ENCODE assay signal across 8 cellular contexts in the genomic region with DNA sequence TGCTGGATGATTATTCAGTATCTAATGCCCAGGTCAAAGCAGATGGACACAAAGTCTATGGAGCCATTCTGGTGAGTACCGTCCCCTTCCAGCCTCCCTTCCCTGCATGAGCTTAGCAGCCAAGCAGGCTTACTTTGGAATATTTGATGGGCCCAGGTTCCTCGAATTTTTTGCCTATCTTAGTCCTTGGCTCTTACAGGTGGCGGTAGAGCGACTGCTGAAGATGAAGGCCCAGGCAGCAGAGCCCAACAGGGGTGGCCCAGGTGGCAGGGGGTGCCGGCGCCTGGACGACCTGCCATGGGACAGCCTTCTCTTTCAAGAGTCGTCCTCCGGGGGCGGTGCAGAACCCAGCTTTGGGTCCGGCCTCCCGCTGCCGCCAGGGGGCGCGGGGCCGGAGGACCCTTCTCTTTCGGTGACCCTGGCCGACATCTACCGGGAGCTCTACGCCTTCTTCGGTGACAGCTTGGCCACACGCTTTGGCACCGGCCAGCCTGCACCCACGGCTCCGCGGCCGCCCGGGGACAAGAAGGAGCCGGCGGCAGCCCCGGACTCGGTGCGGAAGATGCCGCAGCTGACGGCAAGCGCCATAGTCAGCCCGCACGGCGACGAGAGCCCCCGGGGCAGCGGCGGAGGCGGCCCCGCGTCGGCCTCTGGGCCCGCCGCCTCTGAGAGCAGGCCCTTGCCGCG. TPM values are rescaled to one million over a fixed set of nuclear protein-coding genes. Genes with fewer than 3 reads are reported as not detected.
DNase-seq lines count a peak whose midpoint lies in the region; ATAC-seq and TF ChIP-seq lines count a peak whose summit lies in the region.

No MANE protein-coding gene starts in this region.

- H3K9me3 ChIP-seq in thoracic aorta, result no peaks in the 10 kb centered on the region

- H3K4me3 ChIP-seq in HFF-Myc (replicated peaks; ENCODE audit: low read depth, low read length) (peak overlapping the region; percentile 84), thoracic aorta (peak overlapping the region; percentile 82)

- peak; percentile 78 for ATAC-seq in thoracic aorta (ENCODE audit: insufficient number of reproducible peaks, low FRiP score, low read depth)

- H3K27me3 ChIP-seq in thoracic aorta (replicated peaks; ENCODE audit: insufficient read depth), result no peaks in the 10 kb centered on the region

- no peaks in the 10 kb centered on the region for H3K9me3 Mint-ChIP-seq in activated naive CD8-positive, alpha-beta T cell treated with anti-CD3 and anti-CD28 coated beads for 36 hours
- H3K9me3 Mint-ChIP-seq in glutamatergic neuron (ENCODE audit: unreplicated experiment) (peaks cover 2% of the 10 kb centered on the region), osteocyte (ENCODE audit: unreplicated experiment) (no peaks in the 10 kb centered on the region)

- peaks cover 13 to 43% of the 10 kb centered on the region in 2 donors for H3K4me1 ChIP-seq in thoracic aorta (ENCODE audit: control insufficient read depth in 1 of 2, low read depth in 2 of 2)

- H3K27ac Mint-ChIP-seq in activated naive CD8-positive, alpha-beta T cell treated with anti-CD3 and anti-CD28 coated beads for 36 hours, result peak overlapping the region; percentile 88
- H3K27ac Mint-ChIP-seq in glutamatergic neuron (ENCODE audit: unreplicated experiment) (peak overlapping the region; percentile 82), osteocyte (ENCODE audit: unreplicated experiment) (peak overlapping the region; percentile 82)

- TF ChIP-seq CTCF in HFF-Myc (IDR thresholded peaks at IDR 0.05; ENCODE audit: low read depth, low read length, missing control alignments) (peak; percentile 98), glutamatergic neuron (IDR thresholded peaks at IDR 0.05; ENCODE audit: partially characterized antibody, unreplicated experiment) (peak; percentile 98), osteocyte (IDR thresholded peaks at IDR 0.05) (peak; percentile 92), thoracic aorta (IDR thresholded peaks at IDR 0.05) (peak; percentile 92)

- peaks cover 6% of the 10 kb centered on the region for H3K36me3 ChIP-seq in thoracic aorta

- no peaks in the 10 kb centered on the region for H3K27me3 Mint-ChIP-seq in activated naive CD8-positive, alpha-beta T cell treated with anti-CD3 and anti-CD28 coated beads for 36 hours
- H3K27me3 Mint-ChIP-seq in glutamatergic neuron (ENCODE audit: unreplicated experiment) (peaks cover 2% of the 10 kb centered on the region), osteocyte (ENCODE audit: unreplicated experiment) (no peaks in the 10 kb centered on the region)

- peaks cover 33% of the 10 kb centered on the region for H3K4me1 Mint-ChIP-seq in activated naive CD8-positive, alpha-beta T cell treated with anti-CD3 and anti-CD28 coated beads for 36 hours
- peaks cover 4% of the 10 kb centered on the region for H3K4me1 Mint-ChIP-seq in glutamatergic neuron (ENCODE audit: low read depth, unreplicated experiment)
- peaks cover 42% of the 10 kb centered on the region for H3K4me1 Mint-ChIP-seq in osteocyte (ENCODE audit: unreplicated experiment)

- DNase-seq in GM04504 (ENCODE audit: low read depth) (peak; percentile 69), HFF-Myc (ENCODE audit: extremely low read depth, low read depth) (no peak), NAMALWA (ENCODE audit: low spot score) (peak; percentile 94), SKM-1 treated with dmso at 0.1 percent for 144 hours (lab: John Stamatoyannopoulos, UW; ENCODE audit: unreplicated experiment) (peak; percentile 87), glutamatergic neuron (peak; percentile 92), osteocyte (ENCODE audit: extremely low spot score, unreplicated experiment) (peak; percentile 95), thoracic aorta (ENCODE audit: low spot score) (peak; percentile 66)
- DNase-seq in activated naive CD8-positive, alpha-beta T cell treated with anti-CD3 and anti-CD28 coated beads for 36 hours, result peak; percentile 87

- peaks cover 30% of the 10 kb centered on the region for H3K36me3 Mint-ChIP-seq in activated naive CD8-positive, alpha-beta T cell treated with anti-CD3 and anti-CD28 coated beads for 36 hours
- H3K36me3 Mint-ChIP-seq in glutamatergic neuron (ENCODE audit: unreplicated experiment) (no peaks in the 10 kb centered on the region), osteocyte (ENCODE audit: unreplicated experiment) (peaks cover 8% of the 10 kb centered on the region)

- peak overlapping the region; percentile 81 for H3K4me3 Mint-ChIP-seq in activated naive CD8-positive, alpha-beta T cell treated with anti-CD3 and anti-CD28 coated beads for 36 hours
- H3K4me3 Mint-ChIP-seq in glutamatergic neuron (ENCODE audit: unreplicated experiment), result peak overlapping the region; percentile 79
- H3K4me3 Mint-ChIP-seq in osteocyte (ENCODE audit: unreplicated experiment), result peak overlapping the region; percentile 78

- peak overlapping the region; percentile 95 to 96 for H3K27ac ChIP-seq in thoracic aorta

RNA-seq across cellular contexts. Expression of gene TMEM179B, which starts 0.7 kb away (rescaled TPM):
- total RNA-seq in activated naive CD8-positive, alpha-beta T cell treated with anti-CD3 and anti-CD28 coated beads for 36 hours, result 10 to 100 TPM; 30.7 to 34.3 TPM
- 28.2 TPM for total RNA-seq in glutamatergic neuron (ENCODE audit: unreplicated experiment)
- total RNA-seq in osteocyte, result 46.7 and 47.7 TPM in 2 replicates
- total RNA-seq in thoracic aorta, result 10 to 100 TPM; 45.6 to 70.8 TPM

RNA-seq across cellular contexts. Expression of gene TMEM223, which starts 5.3 kb away (rescaled TPM):
- total RNA-seq in activated naive CD8-positive, alpha-beta T cell treated with anti-CD3 and anti-CD28 coated beads for 36 hours, result 1 to 10 TPM; 9.4 to 10.0 TPM
- 17.4 TPM for total RNA-seq in glutamatergic neuron (ENCODE audit: unreplicated experiment)
- total RNA-seq in osteocyte, result 14.5 and 15.2 TPM in 2 replicates
- 10 to 100 TPM; 11.1 to 30.2 TPM for total RNA-seq in thoracic aorta

RNA-seq across cellular contexts. Expression of gene TAF6L, which starts 15.3 kb away (rescaled TPM):
- 10 to 100 TPM; 22.0 to 22.1 TPM for total RNA-seq in activated naive CD8-positive, alpha-beta T cell treated with anti-CD3 and anti-CD28 coated beads for 36 hours
- total RNA-seq in glutamatergic neuron (ENCODE audit: unreplicated experiment) (39.4 TPM), osteocyte (40.8 and 42.8 TPM in 2 replicates), thoracic aorta (10 to 100 TPM; 18.5 to 22.2 TPM)

RNA-seq across cellular contexts. Expression of gene NXF1, which starts 18.8 kb away (rescaled TPM):
- 100 to 1,000 TPM; 107 to 111 TPM for total RNA-seq in activated naive CD8-positive, alpha-beta T cell treated with anti-CD3 and anti-CD28 coated beads for 36 hours
- total RNA-seq in glutamatergic neuron (ENCODE audit: unreplicated experiment), result 104 TPM
- 92.4 and 97.5 TPM in 2 replicates for total RNA-seq in osteocyte
- 100 to 1,000 TPM in 1 of 2 donors, 10 to 100 TPM in 1; 82.9 to 109 TPM for total RNA-seq in thoracic aorta

RNA-seq across cellular contexts. Expression of gene POLR2G, which starts 25.1 kb away (rescaled TPM):
- total RNA-seq in activated naive CD8-positive, alpha-beta T cell treated with anti-CD3 and anti-CD28 coated beads for 36 hours, result 100 to 1,000 TPM; 125 to 131 TPM
- 92.5 TPM for total RNA-seq in glutamatergic neuron (ENCODE audit: unreplicated experiment)
- 83.7 and 98.6 TPM in 2 replicates for total RNA-seq in osteocyte
- 10 to 100 TPM; 37.0 to 54.4 TPM for total RNA-seq in thoracic aorta
